In the genomic region with DNA sequence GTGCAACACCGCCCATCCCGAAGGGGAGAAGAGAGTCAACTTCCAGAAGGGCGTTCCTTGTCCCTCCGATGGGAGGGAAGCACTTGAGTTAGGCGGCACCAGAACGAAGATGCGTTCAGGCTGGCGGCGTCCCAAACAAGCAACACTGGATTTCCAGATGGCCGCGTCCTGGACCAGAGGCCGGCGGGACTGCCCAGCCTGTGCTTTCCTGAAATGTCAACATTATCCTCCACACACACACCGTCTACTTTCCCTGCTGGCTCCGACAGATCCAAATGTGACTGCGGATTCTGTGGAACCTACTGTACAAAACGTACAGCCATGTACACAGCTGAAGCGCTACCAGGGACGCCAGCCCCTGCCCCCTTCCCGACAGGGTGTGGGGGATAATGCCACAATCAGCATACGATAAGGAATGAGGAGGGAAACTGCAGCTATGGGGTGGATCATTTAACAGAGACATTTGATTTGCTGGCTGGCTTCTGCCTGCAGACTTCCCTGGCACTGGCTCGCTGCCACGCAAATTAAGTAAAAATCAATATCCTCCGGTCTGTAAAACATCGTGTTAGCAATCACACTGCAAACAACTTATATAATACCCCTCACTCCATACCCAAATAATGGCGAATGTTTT, we compare ENCODE assay signal across 11 cellular contexts.
DNase-seq lines count a peak whose midpoint lies in the region; ATAC-seq and TF ChIP-seq lines count a peak whose summit lies in the region.
"Had no signal": no experiment of that assay in that cellular context is flagged by ENCODE, and none has a peak within 500 bp of the region (broad histone marks: within the 10 kb centered on the region; RNA-seq: fewer than 3 reads in every experiment).

No MANE protein-coding gene starts in this region.

- H3K36me3 ChIP-seq in Karpas-422 (ENCODE audit: insufficient read depth, low read length) (no peaks in the 10 kb centered on the region), SJCRH30 (peaks cover 3% of the 10 kb centered on the region), hepatocyte (replicated peaks; ENCODE audit: insufficient read depth, low read depth) (no peaks in the 10 kb centered on the region), stomach (peaks cover 12 to 38% (median 24%) of the 10 kb centered on the region in 4 donors)
- H3K36me3 ChIP-seq: HAP-1 had no signal

- H3K4me3 ChIP-seq in Karpas-422 (ENCODE audit: low read length), result peak overlapping the region; percentile 57
- H3K4me3 ChIP-seq in SJCRH30, result peak overlapping the region; percentile 43
- H3K4me3 ChIP-seq in hepatocyte, result no peak overlapping the region
- H3K4me3 ChIP-seq in stomach, result peak overlapping the region in 2 of 4 donors; percentile 1 to 4
- H3K4me3 ChIP-seq: HAP-1 had no signal

- no peaks in the 10 kb centered on the region for H3K79me2 ChIP-seq in Karpas-422 (ENCODE audit: low read length)
- H3K79me2 ChIP-seq in hepatocyte, result peaks cover 85% of the 10 kb centered on the region

- TF ChIP-seq CTCF in hepatocyte (IDR thresholded peaks at IDR 0.05; ENCODE audit: poor library complexity) (no peak), stomach (IDR thresholded peaks at IDR 0.05) (no peak)

- peak overlapping the region; percentile 85 for H3K4me2 ChIP-seq in Karpas-422 (ENCODE audit: low read depth, low read length, poor library complexity, severe bottlenecking)
- H3K4me2 ChIP-seq in hepatocyte, result peak overlapping the region; percentile 42
- H3K4me2 ChIP-seq: KMS-11 had no signal

- H4K20me1 ChIP-seq in Karpas-422 (ENCODE audit: insufficient read depth, low read depth, low read length) (no peaks in the 10 kb centered on the region), hepatocyte (ENCODE audit: insufficient read depth, poor library complexity, severe bottlenecking) (peaks cover 78% of the 10 kb centered on the region)

- H3K4me1 ChIP-seq in Karpas-422 (ENCODE audit: low read length), result peaks cover 28% of the 10 kb centered on the region
- peaks cover 38% of the 10 kb centered on the region for H3K4me1 ChIP-seq in SJCRH30
- peaks cover 28% of the 10 kb centered on the region for H3K4me1 ChIP-seq in hepatocyte (ENCODE audit: insufficient read depth)
- H3K4me1 ChIP-seq in stomach, result peaks cover 50 to 80% (median 58%) of the 10 kb centered on the region in 4 donors

- 66% methylated on average over 26 of the region's 26 CpGs for WGBS in hepatocyte (ENCODE audit: low lambda C conversion rate, missing lambda C conversion rate)
- 20 to 50% (median 26%) methylated on average over 21 to 26 of the region's 26 CpGs for WGBS in stomach, 5 donors

- no peak for TF ChIP-seq POLR2A in stomach (IDR thresholded peaks at IDR 0.05)

- no peak for DNase-seq in Karpas-422
- peak; percentile 51 to 59 for DNase-seq in SJCRH30
- DNase-seq in hepatocyte (ENCODE audit: low spot score), result no peak
- DNase-seq in stomach, result peak; percentile 66
- no peak for DNase-seq in SIG-M5 (lab: John Stamatoyannopoulos, UW)
- DNase-seq: activated naive CD8-positive, alpha-beta T cell treated with anti-CD3 and anti-CD28 coated beads, Interleukin-2, amount 10 ng/mL, durations not matched to agents 7 days and 5 days had no signal

- H3K9ac ChIP-seq in Karpas-422 (ENCODE audit: low read length), result peak overlapping the region; percentile 18; the same call in 1 of the 2 replicates
- H3K9ac ChIP-seq: KMS-11 had no signal

- H3K27me3 ChIP-seq in Karpas-422 (ENCODE audit: low read length), result no peaks in the 10 kb centered on the region
- no peaks in the 10 kb centered on the region for H3K27me3 ChIP-seq in SJCRH30
- no peaks in the 10 kb centered on the region for H3K27me3 ChIP-seq in hepatocyte
- H3K27me3 ChIP-seq in stomach, result no peaks in the 10 kb centered on the region

- TF ChIP-seq EP300 in stomach (IDR thresholded peaks at IDR 0.05), result no peak

- H3K27ac ChIP-seq in Karpas-422 (ENCODE audit: low read length), result no peak overlapping the region; the same call in 1 of the 2 replicates
- peak overlapping the region; percentile 75 for H3K27ac ChIP-seq in SJCRH30
- H3K27ac ChIP-seq in hepatocyte, result peak overlapping the region; percentile 28
- H3K27ac ChIP-seq in stomach, result peak overlapping the region; percentile 36 to 76 (median 62)
- H3K27ac ChIP-seq: KMS-11 had no signal

- intact Hi-C loops in stomach (cut with DNase I; ENCODE audit: low total_unique reads), result no loop called here

- H2AFZ ChIP-seq in Karpas-422 (ENCODE audit: low read length), result no peak overlapping the region
- H2AFZ ChIP-seq in hepatocyte, result no peak overlapping the region

- H3K9me3 ChIP-seq in Karpas-422 (ENCODE audit: low read length) (no peaks in the 10 kb centered on the region), SJCRH30 (replicated peaks) (no peaks in the 10 kb centered on the region), hepatocyte (ENCODE audit: low read depth) (no peaks in the 10 kb centered on the region), stomach (no peaks in the 10 kb centered on the region)
- H3K9me3 ChIP-seq: HAP-1 had no signal

- ATAC-seq in HG02642 (IDR thresholded peaks at IDR 0.05; ENCODE audit: poor library complexity, unreplicated experiment) (no peak), HG03354 (IDR thresholded peaks at IDR 0.05; ENCODE audit: poor library complexity, severe bottlenecking, unreplicated experiment) (no peak), GM21447 (IDR thresholded peaks at IDR 0.05; ENCODE audit: unreplicated experiment) (no peak)

- H3K9me2 ChIP-seq in Karpas-422 (replicated peaks; ENCODE audit: insufficient read depth, low read length) (no peaks in the 10 kb centered on the region), hepatocyte (replicated peaks; ENCODE audit: insufficient read depth) (no peaks in the 10 kb centered on the region)

Comparison
In these comparisons a context has a peak if more than half of its experiments do, and no peak if none do; other contexts are left out.
1. DNase-seq: peak in SJCRH30 (2 of 2) and stomach (single experiment); none in Karpas-422 (single experiment), hepatocyte (single experiment) and SIG-M5 (single experiment).